Comparison of ENCODE assay signal across 2 cellular contexts in genomic region chr3:13824521-13825316, GRCh38.
TF ChIP-seq lines count a peak whose summit lies in the region.

No MANE protein-coding gene starts in this region.

TF ChIP-seq in A549, 52 proteins besides CTCF, POLR2A, EP300 and RAD21 (continued from another document):
- TF ChIP-seq HMGXB4 (CRISPR knock-in tag; IDR thresholded peaks at IDR 0.05; ENCODE audit: borderline replicate concordance): no peak

TF ChIP-seq in Ishikawa, 13 proteins besides CTCF, POLR2A, EP300 and RAD21 (continued from another document):
- TF ChIP-seq REST (IDR thresholded peaks at IDR 0.05; ENCODE audit: low read depth) (no peak), NFIC (IDR thresholded peaks at IDR 0.05) (no peak), EGR1 (IDR thresholded peaks at IDR 0.05) (no peak), TAF1 (IDR thresholded peaks at IDR 0.05; ENCODE audit: low read depth) (no peak), FOXM1 (IDR thresholded peaks at IDR 0.05; ENCODE audit: borderline replicate concordance, low read depth) (no peak), USF1 (IDR thresholded peaks at IDR 0.05) (no peak)
